Comparison of ENCODE assay signal across 13 cellular contexts in the genomic region with DNA sequence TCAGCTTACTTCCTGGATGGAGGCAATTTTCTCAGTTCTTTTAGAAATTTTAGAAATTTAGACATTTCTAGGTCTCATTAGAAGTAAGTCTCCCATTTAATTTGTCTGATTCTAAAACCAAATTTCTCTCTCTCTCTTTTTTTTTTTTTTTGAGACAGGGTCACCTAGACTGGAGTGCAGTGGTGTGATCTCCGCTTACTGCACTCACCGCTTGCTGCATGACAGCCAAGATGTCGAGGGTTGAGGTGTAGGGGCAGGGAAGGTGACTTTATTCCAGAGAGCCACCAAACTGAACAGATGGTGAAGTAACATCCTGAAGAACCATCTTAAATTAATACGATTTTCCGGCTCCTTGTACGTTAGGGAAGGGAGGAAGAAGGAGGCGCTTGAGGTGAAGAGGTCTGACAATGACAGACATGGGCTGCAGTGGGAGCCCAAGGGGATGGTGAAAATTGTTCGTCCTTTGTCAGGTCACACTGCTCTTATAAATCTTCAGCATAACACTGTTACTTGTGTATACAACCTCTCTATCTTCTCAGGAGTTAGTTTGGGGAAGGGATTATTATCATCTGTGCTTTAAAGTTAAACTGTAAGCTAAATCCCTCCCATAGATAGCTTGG. TPM values are rescaled to one million over a fixed set of nuclear protein-coding genes. Genes with fewer than 3 reads are reported as not detected.
DNase-seq lines count a peak whose midpoint lies in the region; ATAC-seq, FAIRE-seq and TF ChIP-seq lines count a peak whose summit lies in the region.
"Not testable (repeated sequence)": the region's sequence is repeated elsewhere in the genome, so short reads cannot be mapped to it uniquely, and the experiment has no call there.
"Had no signal": no experiment of that assay in that cellular context is flagged by ENCODE, and none has a peak within 500 bp of the region (broad histone marks: within the 10 kb centered on the region; RNA-seq: fewer than 3 reads in every experiment).

No MANE protein-coding gene starts in this region.

- not testable (repeated sequence) for H4K20me1 ChIP-seq in DND-41 (ENCODE audit: insufficient read depth, low read length); endothelial cell of umbilical vein (replicated peaks; ENCODE audit: control insufficient read depth, extremely low read depth, insufficient read depth, low read length)

- not testable (repeated sequence) for H3K4me3 ChIP-seq in DND-41 (ENCODE audit: low read depth in 1 of 2, low read length in 2 of 2); endothelial cell of umbilical vein (replicated peaks in 1 of 3; ENCODE audit: insufficient read depth in 1 of 3, low read depth in 1 of 3, low read length in 3 of 3)

- H3K9me3 ChIP-seq in DND-41 (ENCODE audit: insufficient read depth, low read length, severe bottlenecking); endothelial cell of umbilical vein (replicated peaks; ENCODE audit: control insufficient read depth, insufficient read depth, low read length): not testable (repeated sequence)

- H3K79me2 ChIP-seq in DND-41 (ENCODE audit: insufficient read depth, low read length); endothelial cell of umbilical vein (ENCODE audit: control insufficient read depth, insufficient read depth, low read length): not testable (repeated sequence)

- not testable (repeated sequence) for H3K27ac Mint-ChIP-seq in T-helper 2 cell treated with Interferon-gamma antibody and Interleukin-4, amounts not matched to agents 5 μg/mL and 100 μg/mL, for 36 hours

- peaks cover 12% of the 10 kb centered on the region; the same call in 1 of the 2 replicates for H3K4me1 ChIP-seq in DND-41 (ENCODE audit: insufficient read depth, low read length)
- H3K4me1 ChIP-seq in endothelial cell of umbilical vein (ENCODE audit: control insufficient read depth, extremely low read depth, insufficient read depth, low read length), result not testable (repeated sequence)

- not testable (repeated sequence) for H3K9me1 ChIP-seq in endothelial cell of umbilical vein (replicated peaks; ENCODE audit: control insufficient read depth, extremely low read depth, insufficient read depth, low read length)

- H3K4me2 ChIP-seq in DND-41 (ENCODE audit: insufficient read depth, low read length); endothelial cell of umbilical vein (ENCODE audit: insufficient read depth, low read length): not testable (repeated sequence)

- BruUV-seq in endothelial cell of umbilical vein (replicated peaks; lab: Mats Ljungman, UMichigan), result not testable (repeated sequence)

- POLR2A ChIA-PET in endothelial cell of umbilical vein (lab: Charles Lee), result not testable (repeated sequence)

- not testable (repeated sequence) for H2AFZ ChIP-seq in DND-41 (ENCODE audit: low read depth, low read length); endothelial cell of umbilical vein (ENCODE audit: low read depth, low read length)

- H3K36me3 Mint-ChIP-seq in T-helper 2 cell treated with Interferon-gamma antibody and Interleukin-4, amounts not matched to agents 5 μg/mL and 100 μg/mL, for 36 hours (ENCODE audit: low read depth), result not testable (repeated sequence)

- not testable (repeated sequence) for H3K4me1 Mint-ChIP-seq in T-helper 2 cell treated with Interferon-gamma antibody and Interleukin-4, amounts not matched to agents 5 μg/mL and 100 μg/mL, for 36 hours (ENCODE audit: low read depth)

- not testable (repeated sequence) for TF ChIP-seq POLR2A in endothelial cell of umbilical vein (IDR thresholded peaks at IDR 0.05; ENCODE audit: low read depth, low read length)

- not testable (repeated sequence) for H3K36me3 ChIP-seq in DND-41 (ENCODE audit: insufficient read depth, low read length); endothelial cell of umbilical vein (ENCODE audit: control insufficient read depth in 2 of 2, extremely low read depth in 1 of 2, insufficient read depth in 2 of 2, low read length in 2 of 2)

- H3K27me3 ChIP-seq in DND-41 (ENCODE audit: insufficient read depth, low read length, poor library complexity); endothelial cell of umbilical vein (ENCODE audit: control insufficient read depth in 2 of 2, insufficient read depth in 2 of 2, low read length in 2 of 2): not testable (repeated sequence)

- ATAC-seq in DND-41 (ENCODE audit: insufficient read depth, low read depth), result not testable (repeated sequence)
- ATAC-seq in left lobe of liver, result peak; percentile 48

- H3K27me3 Mint-ChIP-seq in T-helper 2 cell treated with Interferon-gamma antibody and Interleukin-4, amounts not matched to agents 5 μg/mL and 100 μg/mL, for 36 hours (ENCODE audit: low read depth), result not testable (repeated sequence)

- not testable (repeated sequence) for H3K9ac ChIP-seq in DND-41 (ENCODE audit: low read depth, low read length); endothelial cell of umbilical vein (replicated peaks; ENCODE audit: extremely low read depth, insufficient read depth, low read length)

- CTCF ChIA-PET in endothelial cell of umbilical vein (lab: Charles Lee), result not testable (repeated sequence)

- not testable (repeated sequence) for H3K27ac ChIP-seq in DND-41 (ENCODE audit: low read length); endothelial cell of umbilical vein (ENCODE audit: insufficient read depth, low read depth, low read length)

- not testable (repeated sequence) for FAIRE-seq in endothelial cell of umbilical vein (lab: Jason Lieb, UNC)

- dilution Hi-C loops in endothelial cell of umbilical vein (cut with MboI; ENCODE audit: extremely low pct_ligation_motif_present, low sequenced_read_pairs), result not testable (repeated sequence)

- not testable (repeated sequence) for H3K9me3 Mint-ChIP-seq in T-helper 2 cell treated with Interferon-gamma antibody and Interleukin-4, amounts not matched to agents 5 μg/mL and 100 μg/mL, for 36 hours

- not testable (repeated sequence) for H3K4me3 Mint-ChIP-seq in T-helper 2 cell treated with Interferon-gamma antibody and Interleukin-4, amounts not matched to agents 5 μg/mL and 100 μg/mL, for 36 hours

- DNase-seq in DND-41 (peak; percentile 33), Kasumi-1 (lab: John Stamatoyannopoulos, UW) (peak; percentile 7 to 32), NCI-H524 treated with DMSO at 0.1 percent for 48 hours (lab: John Stamatoyannopoulos, UW) (peak; percentile 98), endothelial cell of umbilical vein (ENCODE audit: low read depth, low spot score) (peak; percentile 41)
- peak; percentile 17 for DNase-seq in T-helper 2 cell treated with Interferon-gamma antibody and Interleukin-4, amounts not matched to agents 5 μg/mL and 100 μg/mL, for 36 hours (ENCODE audit: low spot score)
- peak; percentile 18 for DNase-seq in activated naive CD4-positive, alpha-beta T cell treated with Interleukin-2 at 50 U/mL for 16 hours
- DNase-seq in left lobe of liver (ENCODE audit: low spot score), result not testable (repeated sequence)
- DNase-seq in stimulated activated CD8-positive, alpha-beta memory T cell treated with anti-CD3 and anti-CD28 coated beads, Interleukin-4, amount 100 ng/mL, for 48 hours, result peak; percentile 45

- TF ChIP-seq CTCF in DND-41 (IDR thresholded peaks at IDR 0.05; ENCODE audit: borderline replicate concordance, extremely low read depth, low read length, poor library complexity, severe bottlenecking); endothelial cell of umbilical vein (IDR thresholded peaks at IDR 0.05; ENCODE audit: extremely low read depth in 1 of 2, insufficient read depth in 1 of 2, low read depth in 1 of 2, low read length in 2 of 2): not testable (repeated sequence)

- intact Hi-C loops in endothelial cell of umbilical vein (cut with micrococcal nuclease), result not testable (repeated sequence)

RNA-seq across cellular contexts. Expression of a gene that starts 5.1 kb away (rescaled TPM):
- total RNA-seq in endothelial cell of umbilical vein (1,319 and 2,019 TPM in 2 replicates), left lobe of liver (1,159 TPM)
- polyA plus RNA-seq in endothelial cell of umbilical vein, result under 0.01 and 206 TPM in 2 replicates
- polyA plus RNA-seq in endothelial cell of umbilical vein (2011; cell fraction: cytosol; rRNA removed), result under 0.01 TPM in 1 of 2 replicates, not detected in the other
- polyA plus RNA-seq in endothelial cell of umbilical vein (2011; cell fraction: nucleus; rRNA removed), result under 0.01 TPM in 2 replicates
- 123 TPM in 1 of 2 replicates, not detected in the other for polyA plus RNA-seq in endothelial cell of umbilical vein (2012)
- polyA minus RNA-seq in endothelial cell of umbilical vein, result 9,566 and 13,963 TPM in 2 replicates
- 46,668 TPM for polyA minus RNA-seq in endothelial cell of umbilical vein (2011; cell fraction: cytosol; rRNA and poly(A)+ RNA removed)
- 60,677 and 87,675 TPM in 2 replicates for polyA minus RNA-seq in endothelial cell of umbilical vein (2011; cell fraction: nucleus; rRNA and poly(A)+ RNA removed)
- polyA plus RNA-seq: CD14-positive monocyte; naive thymus-derived CD4-positive, alpha-beta T cell; pancreas; SK-N-SH; thymus had no signal
